8 cellular contexts compared by ENCODE assay signal in genomic region chr9:97411440-97411788, GRCh38. TPM values are rescaled to one million over a fixed set of nuclear protein-coding genes. Genes with fewer than 3 reads are reported as not detected.
DNase-seq lines count a peak whose midpoint lies in the region; ATAC-seq and TF ChIP-seq lines count a peak whose summit lies in the region.

No MANE protein-coding gene starts in this region.

- H3K36me3 Mint-ChIP-seq in activated CD8-positive, alpha-beta memory T cell treated with anti-CD3 and anti-CD28 coated beads, Interleukin-2, amount 10 ng/mL, durations not matched to agents 7 days and 5 days: peaks cover 3% of the 10 kb centered on the region
- no peaks in the 10 kb centered on the region for H3K36me3 Mint-ChIP-seq in T-cell

- TF ChIP-seq CTCF in thoracic aorta (IDR thresholded peaks at IDR 0.05): no peak

- H3K27ac Mint-ChIP-seq in activated CD8-positive, alpha-beta memory T cell treated with anti-CD3 and anti-CD28 coated beads, Interleukin-2, amount 10 ng/mL, durations not matched to agents 7 days and 5 days: peak overlapping the region; percentile 64
- peak overlapping the region; percentile 81 to 86 for H3K27ac Mint-ChIP-seq in T-cell

- CTCF ChIA-PET in activated CD8-positive, alpha-beta memory T cell treated with anti-CD3 and anti-CD28 coated beads, Interleukin-2, amount 10 ng/mL, durations not matched to agents 7 days and 5 days (lab: Charles Lee): interaction anchor here (0.6 to 6.0 kb wide), 14 partner anchors 10 to 554 kb away, joined by 3 to 36 read pairs (median 4); partner anchors contain the start of gene TMOD1
- CTCF ChIA-PET in T-cell (lab: Charles Lee): interaction anchor here (0.5 to 2.7 kb wide), 7 partner anchors 9 to 647 kb away, joined by 3 to 20 read pairs (median 6); partner anchors contain the start of genes NCBP1 (in 1 of the 2), TSTD2 (in 1 of the 2) and ZNF782 (in 1 of the 2)

- intact Hi-C loops in posterior vena cava (cut with DNase I): no loop called here

- H3K9me3 ChIP-seq in iPS-15b (ENCODE audit: control insufficient read depth, insufficient read depth, low read length) (no peaks in the 10 kb centered on the region), thoracic aorta (no peaks in the 10 kb centered on the region)

- H3K9ac ChIP-seq in iPS-15b (ENCODE audit: low read depth, low read length): no peak overlapping the region

- peaks cover 47% of the 10 kb centered on the region for H3K27me3 Mint-ChIP-seq in activated CD8-positive, alpha-beta memory T cell treated with anti-CD3 and anti-CD28 coated beads, Interleukin-2, amount 10 ng/mL, durations not matched to agents 7 days and 5 days
- H3K27me3 Mint-ChIP-seq in T-cell: peaks cover 23 to 25% of the 10 kb centered on the region in 2 donors

- no peak overlapping the region for H3K27ac ChIP-seq in thoracic aorta

- H3K4me3 Mint-ChIP-seq in activated CD8-positive, alpha-beta memory T cell treated with anti-CD3 and anti-CD28 coated beads, Interleukin-2, amount 10 ng/mL, durations not matched to agents 7 days and 5 days: peak overlapping the region; percentile 76
- peak overlapping the region; percentile 82 to 87 (median 85) for H3K4me3 Mint-ChIP-seq in T-cell

- H3K9me3 Mint-ChIP-seq in activated CD8-positive, alpha-beta memory T cell treated with anti-CD3 and anti-CD28 coated beads, Interleukin-2, amount 10 ng/mL, durations not matched to agents 7 days and 5 days (ENCODE audit: low read depth): peaks cover 6% of the 10 kb centered on the region
- no peaks in the 10 kb centered on the region for H3K9me3 Mint-ChIP-seq in T-cell

- H3K4me1 ChIP-seq in iPS-15b (ENCODE audit: control insufficient read depth, insufficient read depth, low read length): no peaks in the 10 kb centered on the region
- H3K4me1 ChIP-seq in thoracic aorta (ENCODE audit: control insufficient read depth in 1 of 2, low read depth in 2 of 2): peaks cover 7 to 11% of the 10 kb centered on the region in 2 donors

- no peak for DNase-seq in activated CD8-positive, alpha-beta memory T cell treated with anti-CD3 and anti-CD28 coated beads, Interleukin-2, amount 10 ng/mL, durations not matched to agents 7 days and 5 days
- DNase-seq in activated CD8-positive, alpha-beta memory T cell treated with anti-CD3 and anti-CD28 coated beads for 24 hours: no peak
- no peak for DNase-seq in T-cell
- DNase-seq in thoracic aorta (ENCODE audit: low spot score): no peak
- DNase-seq in posterior vena cava (ENCODE audit: low spot score): no peak

- H3K4me3 ChIP-seq in iPS-15b (ENCODE audit: low read depth, low read length): peak overlapping the region; percentile 68
- peak overlapping the region; percentile 80 for H3K4me3 ChIP-seq in thoracic aorta

- H3K4me1 Mint-ChIP-seq in activated CD8-positive, alpha-beta memory T cell treated with anti-CD3 and anti-CD28 coated beads, Interleukin-2, amount 10 ng/mL, durations not matched to agents 7 days and 5 days: peaks cover 18% of the 10 kb centered on the region
- peaks cover 21 to 36% (median 35%) of the 10 kb centered on the region in 3 donors for H3K4me1 Mint-ChIP-seq in T-cell

- ATAC-seq in activated CD8-positive, alpha-beta memory T cell treated with anti-CD3 and anti-CD28 coated beads, Interleukin-2, amount 10 ng/mL, durations not matched to agents 7 days and 5 days: no peak
- no peak for ATAC-seq in T-cell (replicated peaks in 1 of 4)
- ATAC-seq in thoracic aorta (ENCODE audit: insufficient number of reproducible peaks, low FRiP score, low read depth): peak; percentile 32
- ATAC-seq in HG02588 (IDR thresholded peaks at IDR 0.05; ENCODE audit: unreplicated experiment): no peak
- ATAC-seq in HG03378 (IDR thresholded peaks at IDR 0.05; ENCODE audit: unreplicated experiment): no peak

- POLR2A ChIA-PET in T-cell (lab: Charles Lee): interaction anchor here in 1 of 2 donors (0.6 kb wide), 1 partner anchor 52 kb away, joined by 3 read pairs; no protein-coding TSS in a partner anchor

- H3K36me3 ChIP-seq in iPS-15b (ENCODE audit: control insufficient read depth, insufficient read depth, low read length): no peaks in the 10 kb centered on the region
- no peaks in the 10 kb centered on the region for H3K36me3 ChIP-seq in thoracic aorta

- H3K27me3 ChIP-seq in iPS-15b (ENCODE audit: control insufficient read depth, insufficient read depth, low read length) (peaks cover 22% of the 10 kb centered on the region), thoracic aorta (replicated peaks; ENCODE audit: insufficient read depth) (no peaks in the 10 kb centered on the region)

RNA-seq across cellular contexts. Expression of gene TDRD7, which starts 0.5 kb away (rescaled TPM):
- 10 to 100 TPM; 10.3 to 15.3 TPM for total RNA-seq in activated CD8-positive, alpha-beta memory T cell treated with anti-CD3 and anti-CD28 coated beads, Interleukin-2, amount 10 ng/mL, durations not matched to agents 7 days and 5 days
- 10 to 100 TPM in 3 of 5 donors, 1 to 10 TPM in 2; 9.2 to 11.9 (median 10.2) TPM for total RNA-seq in T-cell
- 10 to 100 TPM; 13.9 to 16.2 TPM for total RNA-seq in thoracic aorta
- 10 to 100 TPM; 12.0 to 17.0 TPM for total RNA-seq in posterior vena cava
